18 cellular contexts compared by ENCODE assay signal in genomic region chr12:47409310-47409709, GRCh38.
"Had no signal": no experiment of that assay in that cellular context is flagged by ENCODE, and none has a peak within 500 bp of the region (broad histone marks: within the 10 kb centered on the region; RNA-seq: fewer than 3 reads in every experiment).

No MANE protein-coding gene starts in this region.

- H3K9me3 Mint-ChIP-seq: activated CD4-positive, alpha-beta memory T cell treated with anti-CD3 and anti-CD28 coated beads, Interleukin-2, amount 10 ng/mL, durations not matched to agents 7 days and 5 days; activated T-cell treated with anti-CD3 and anti-CD28 coated beads, Interleukin-2, amount 50 U/mL, for 4 hours; T-helper 2 cell treated with Interferon-gamma antibody and Interleukin-4, amounts not matched to agents 5 μg/mL and 100 μg/mL, for 36 hours had no signal

- H3K36me3 Mint-ChIP-seq: WTC11 had no signal

- H3K27me3 Mint-ChIP-seq: activated CD4-positive, alpha-beta memory T cell treated with anti-CD3 and anti-CD28 coated beads, Interleukin-2, amount 10 ng/mL, durations not matched to agents 7 days and 5 days had no signal

- DNase-seq: activated CD4-positive, alpha-beta memory T cell treated with anti-CD3 and anti-CD28 coated beads, Interleukin-2, amount 10 ng/mL, durations not matched to agents 7 days and 5 days; activated CD4-positive, alpha-beta T cell treated with anti-CD3 and anti-CD28 coated beads for 48 hours; activated effector memory CD4-positive, alpha-beta T cell treated with Interleukin-2 at 50 U/mL for 16 hours; activated T-cell treated with anti-CD3 and anti-CD28 coated beads, Interleukin-2, amount 50 U/mL, for 4 hours; erythroblast; foreskin melanocyte; glutamatergic neuron; hippocampal formation; left colon; lower lobe of right lung; nephron progenitor cell; posterior cingulate gyrus; stimulated activated CD4-positive, alpha-beta T cell treated with anti-CD3 and anti-CD28 coated beads, Interleukin-2, amount 100 ng/mL, for 24 hours; SW 1271; testis; upper lobe of left lung had no signal

- H3K4me3 Mint-ChIP-seq: activated CD4-positive, alpha-beta memory T cell treated with anti-CD3 and anti-CD28 coated beads, Interleukin-2, amount 10 ng/mL, durations not matched to agents 7 days and 5 days; activated T-cell treated with anti-CD3 and anti-CD28 coated beads, Interleukin-2, amount 50 U/mL, for 4 hours; nephron progenitor cell; T-helper 2 cell treated with Interferon-gamma antibody and Interleukin-4, amounts not matched to agents 5 μg/mL and 100 μg/mL, for 36 hours; WTC11 had no signal

- ATAC-seq: activated T-cell treated with anti-CD3 and anti-CD28 coated beads, Interleukin-2, amount 50 U/mL, for 4 hours; left colon; WTC11 had no signal

- H3K27ac Mint-ChIP-seq: activated CD4-positive, alpha-beta memory T cell treated with anti-CD3 and anti-CD28 coated beads, Interleukin-2, amount 10 ng/mL, durations not matched to agents 7 days and 5 days; nephron progenitor cell; T-helper 2 cell treated with Interferon-gamma antibody and Interleukin-4, amounts not matched to agents 5 μg/mL and 100 μg/mL, for 36 hours; WTC11 had no signal

- H3K4me1 Mint-ChIP-seq: nephron progenitor cell, WTC11 had no signal
